ENCODE assay signal across 1 cellular context in the genomic region with DNA sequence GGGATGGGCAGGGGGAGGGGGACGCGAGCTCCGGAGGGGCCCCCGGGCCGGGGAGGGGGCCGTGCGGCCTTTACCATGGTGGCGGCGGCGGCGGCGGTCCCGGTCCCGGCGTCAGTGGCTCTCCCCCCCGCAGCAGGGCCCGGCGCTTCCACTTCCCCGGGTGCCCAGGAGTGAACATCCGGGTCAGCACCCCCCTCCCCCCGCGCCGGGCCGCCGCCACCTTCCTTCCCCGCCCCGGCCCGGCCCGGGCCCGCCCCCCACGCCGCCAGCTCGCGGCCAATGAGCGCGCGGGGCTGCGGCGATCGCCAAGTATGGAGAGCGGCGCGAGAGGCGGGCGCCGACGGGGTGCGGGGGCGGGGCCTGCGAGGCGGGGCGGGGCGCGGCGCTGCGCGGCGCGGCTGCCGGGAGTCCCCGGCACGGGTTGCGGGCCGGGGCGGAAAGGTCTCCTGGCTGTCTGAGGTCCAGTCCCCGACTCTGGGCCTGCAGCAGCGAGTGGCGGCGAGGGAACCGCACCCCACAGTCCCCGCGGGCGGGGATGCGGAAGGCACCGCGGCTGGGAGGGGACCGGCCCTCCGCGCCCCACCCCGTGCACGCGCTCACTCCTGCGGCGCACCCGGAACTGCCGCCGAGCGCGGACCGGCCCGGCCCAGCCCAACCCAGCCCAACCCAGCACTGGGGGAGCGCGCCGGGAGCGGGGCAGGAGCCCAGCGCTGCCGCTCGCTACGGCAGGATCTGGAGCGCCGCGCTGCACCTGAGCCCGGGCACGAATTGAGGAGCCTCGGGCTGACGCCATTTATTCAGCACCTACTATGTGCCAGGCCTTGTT.
TF ChIP-seq lines count a peak whose summit lies in the region.

TSS of gene CAPZB (minus strand) at position 178 of the 826 bp plus-strand sequence. CDS start at position 77, 101 bp downstream.

TF ChIP-seq in HCT116, 20 proteins besides CTCF, POLR2A, EP300 and RAD21 (continued from another document):
- TF ChIP-seq REST (IDR thresholded peaks at IDR 0.05; ENCODE audit: low read depth) = no peak
- no peak; the same call in 1 of the 2 replicates for TF ChIP-seq CBX3 (IDR thresholded peaks at IDR 0.05; ENCODE audit: low read depth)
- no peak for TF ChIP-seq CEBPB (IDR thresholded peaks at IDR 0.05; ENCODE audit: low read depth)
- peak; percentile 30 for TF ChIP-seq YY1 (IDR thresholded peaks at IDR 0.05; ENCODE audit: extremely low read depth, insufficient replicate concordance, low read depth, low read length)
- TF ChIP-seq SIN3A (IDR thresholded peaks at IDR 0.05; ENCODE audit: low read depth) = peak; percentile 17
- TF ChIP-seq EGR1 (IDR thresholded peaks at IDR 0.05; ENCODE audit: low read depth) = no peak
- TF ChIP-seq, protein P1, sequence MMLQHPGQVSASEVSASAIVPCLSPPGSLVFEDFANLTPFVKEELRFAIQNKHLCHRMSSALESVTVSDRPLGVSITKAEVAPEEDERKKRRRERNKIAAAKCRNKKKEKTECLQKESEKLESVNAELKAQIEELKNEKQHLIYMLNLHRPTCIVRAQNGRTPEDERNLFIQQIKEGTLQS (IDR thresholded peaks at IDR 0.05) = no peak
